8 cellular contexts compared by ENCODE assay signal in the genomic region with DNA sequence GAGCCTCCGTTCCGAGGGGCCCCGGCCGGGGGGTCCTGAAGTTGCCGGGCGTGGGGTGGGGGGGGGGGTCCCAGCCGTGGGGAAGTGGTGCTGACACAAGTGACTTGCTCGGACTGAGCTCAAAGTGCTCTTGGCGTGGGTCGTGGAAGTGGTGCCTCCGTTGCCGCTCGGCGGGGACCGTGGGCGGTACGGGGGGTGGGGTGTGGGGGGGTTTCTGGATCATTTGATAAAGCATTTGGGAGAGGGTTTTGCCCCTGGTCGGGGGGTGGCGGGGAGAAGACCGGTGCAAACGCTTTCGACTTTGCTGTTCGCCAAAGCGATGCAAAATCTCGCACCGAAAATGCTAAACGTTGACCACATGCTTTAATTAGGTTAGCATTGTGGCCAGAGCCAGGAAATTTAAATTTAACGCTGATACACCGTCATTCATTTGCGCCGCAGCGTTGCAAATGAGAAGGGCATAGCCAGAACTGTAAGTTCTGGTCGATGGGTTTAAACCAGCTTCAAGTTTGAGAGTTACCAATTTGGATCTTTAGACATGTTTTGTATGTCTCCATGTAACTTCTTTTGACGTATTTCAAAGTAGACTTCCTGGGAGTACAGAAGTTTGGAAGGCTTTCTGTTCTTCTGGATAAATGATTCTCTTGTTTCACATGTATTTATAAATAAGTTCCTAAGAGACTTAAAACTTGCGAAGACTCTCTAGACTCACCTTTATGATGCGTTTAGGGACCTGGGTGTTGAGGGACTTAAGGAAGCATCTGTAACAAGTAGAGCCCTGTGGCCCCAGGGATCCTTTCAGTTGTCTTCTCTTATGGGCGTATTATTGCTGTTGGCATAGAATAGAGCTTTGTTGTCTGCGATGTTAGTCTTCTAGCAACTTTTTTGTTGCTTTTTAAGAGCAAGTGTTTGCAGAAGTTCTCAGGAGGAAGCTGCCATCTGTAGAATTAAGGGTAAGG. TPM values are rescaled to one million over a fixed set of nuclear protein-coding genes. Genes with fewer than 3 reads are reported as not detected.
A peak's percentile ranks its signal among the peaks of the same experiment; 100 is the strongest.
DNase-seq lines count a peak whose midpoint lies in the region; ATAC-seq, FAIRE-seq and TF ChIP-seq lines count a peak whose summit lies in the region.

No MANE protein-coding gene starts in this region.

- peak overlapping the region; percentile 48 for H3K27ac ChIP-seq in KOPT-K1 (ENCODE audit: low read depth, low read length, poor library complexity, severe bottlenecking)
- H3K27ac ChIP-seq in pancreas: no peak overlapping the region

- no peak for FAIRE-seq in pancreas (lab: Jason Lieb, UNC)

- peaks cover 0 to 4% (median 0%) of the 10 kb centered on the region in 3 donors for H3K4me1 ChIP-seq in pancreas

- intact Hi-C loops in pancreas (cut with DNase I): no loop called here

- no peak for ATAC-seq in pancreas
- no peak for ATAC-seq in HG02642 (IDR thresholded peaks at IDR 0.05; ENCODE audit: poor library complexity, unreplicated experiment)

- no peaks in the 10 kb centered on the region for H3K36me3 ChIP-seq in KOPT-K1 (ENCODE audit: insufficient read depth, low read length)
- no peaks in the 10 kb centered on the region for H3K36me3 ChIP-seq in pancreas

- TF ChIP-seq CTCF in pancreas (IDR thresholded peaks at IDR 0.05): no peak

- H3K9me3 ChIP-seq in KOPT-K1 (ENCODE audit: insufficient read depth, low read length, poor library complexity, severe bottlenecking): peaks cover 7% of the 10 kb centered on the region
- H3K9me3 ChIP-seq in pancreas: no peaks in the 10 kb centered on the region

- WGBS in pancreas, 2 donors: 4 to 6% methylated on average over 32 to 38 of the region's 38 CpGs

- H3K27me3 ChIP-seq in pancreas: no peaks in the 10 kb centered on the region

- DNase-seq in NCI-H748 (lab: John Stamatoyannopoulos, UW; ENCODE audit: unreplicated experiment): peak; percentile 58
- DNase-seq in NCI-H748 treated with DMSO at 0.1 percent for 48 hours (lab: John Stamatoyannopoulos, UW): no peak
- DNase-seq in activated CD8-positive, alpha-beta memory T cell treated with anti-CD3 and anti-CD28 coated beads for 24 hours: peak; percentile 73
- DNase-seq in fibroblast of peridontal ligament (ENCODE audit: extremely low read depth): peak; percentile 33
- peak in 3 of 6 donors; percentile 5 to 55 (median 23) for DNase-seq in pancreas
- no peak for DNase-seq in DMS79 treated with DMSO at 0.1 percent for 48 hours (lab: John Stamatoyannopoulos, UW)

- peak overlapping the region; percentile 8 to 67 (median 60) for H3K4me3 ChIP-seq in pancreas

RNA-seq across cellular contexts. Expression of a gene that starts 1.0 kb away (rescaled TPM):
- total RNA-seq in pancreas: 10 to 100 TPM in 4 of 6 donors, 1 to 10 TPM in 2; 9.7 to 15.3 (median 11.6) TPM
- polyA plus RNA-seq in pancreas: 1 to 10 TPM; 3.4 to 3.5 TPM

Comparison
In these comparisons a context has a peak if more than half of its experiments do, and no peak if none do; other contexts are left out.
1. DNase-seq: peak in NCI-H748 (single experiment), activated CD8-positive, alpha-beta memory T cell treated with anti-CD3 and anti-CD28 coated beads for 24 hours (single experiment) and fibroblast of peridontal ligament (single experiment); none in NCI-H748 treated with DMSO at 0.1 percent for 48 hours (single experiment) and DMS79 treated with DMSO at 0.1 percent for 48 hours (single experiment).